7 cellular contexts compared by ENCODE assay signal in genomic region chr1:28506907-28507246, GRCh38. TPM values are rescaled to one million over a fixed set of nuclear protein-coding genes. Genes with fewer than 3 reads are reported as not detected.
A peak's percentile ranks its signal among the peaks of the same experiment; 100 is the strongest.
DNase-seq lines count a peak whose midpoint lies in the region; ATAC-seq and TF ChIP-seq lines count a peak whose summit lies in the region.

No MANE protein-coding gene starts in this region.

- no peaks in the 10 kb centered on the region for H3K9me3 ChIP-seq in iPS-15b (ENCODE audit: control insufficient read depth, insufficient read depth, low read length)

- H3K4me1 Mint-ChIP-seq in activated B cell treated with CpG ODN at 0.5 μM for 24 hours: peaks cover 44% of the 10 kb centered on the region
- H3K4me1 Mint-ChIP-seq in stimulated activated naive CD8-positive, alpha-beta T cell treated with anti-CD3 and anti-CD28 coated beads, Interleukin-15, Interleukin-2, amounts not matched to agents 100 ng/mL and 50 ng/mL, for 24 hours (ENCODE audit: low read depth): peaks cover 54% of the 10 kb centered on the region

- H3K27me3 Mint-ChIP-seq in activated B cell treated with CpG ODN at 0.5 μM for 24 hours: no peaks in the 10 kb centered on the region
- peaks cover 9% of the 10 kb centered on the region for H3K27me3 Mint-ChIP-seq in stimulated activated naive CD8-positive, alpha-beta T cell treated with anti-CD3 and anti-CD28 coated beads, Interleukin-15, Interleukin-2, amounts not matched to agents 100 ng/mL and 50 ng/mL, for 24 hours

- peaks cover 63% of the 10 kb centered on the region for H3K36me3 Mint-ChIP-seq in activated B cell treated with CpG ODN at 0.5 μM for 24 hours (ENCODE audit: low read depth)
- H3K36me3 Mint-ChIP-seq in stimulated activated naive CD8-positive, alpha-beta T cell treated with anti-CD3 and anti-CD28 coated beads, Interleukin-15, Interleukin-2, amounts not matched to agents 100 ng/mL and 50 ng/mL, for 24 hours (ENCODE audit: low read depth): peaks cover 62% of the 10 kb centered on the region

- H3K4me1 ChIP-seq in iPS-15b (ENCODE audit: control insufficient read depth, insufficient read depth, low read length): peaks cover 15% of the 10 kb centered on the region

- DNase-seq in HT1080 (ENCODE audit: low read depth) (peak; percentile 22), activated B cell treated with CpG ODN at 0.5 μM for 24 hours (no peak), DMS53 (lab: John Stamatoyannopoulos, UW) (no peak), RKO (ENCODE audit: low spot score) (no peak)
- DNase-seq in stimulated activated CD4-positive, alpha-beta T cell treated with anti-CD3 and anti-CD28 coated beads, Interleukin-12 subunit alpha, Interleukin-12 subunit beta, amount 100 ng/mL, for 4 hours: no peak

- H3K27ac Mint-ChIP-seq in activated B cell treated with CpG ODN at 0.5 μM for 24 hours: peak overlapping the region; percentile 98
- peak overlapping the region; percentile 100 for H3K27ac Mint-ChIP-seq in stimulated activated naive CD8-positive, alpha-beta T cell treated with anti-CD3 and anti-CD28 coated beads, Interleukin-15, Interleukin-2, amounts not matched to agents 100 ng/mL and 50 ng/mL, for 24 hours

- peak overlapping the region; percentile 100 for H3K9ac ChIP-seq in iPS-15b (ENCODE audit: low read depth, low read length)

- CTCF ChIA-PET in activated B cell treated with CpG ODN at 0.5 μM for 24 hours (lab: Charles Lee): interaction anchor here (1.0 to 2.6 kb wide), 2 partner anchors 11 to 75 kb away, joined by 3 to 13 read pairs; no protein-coding TSS in a partner anchor

- H3K9me3 Mint-ChIP-seq in activated B cell treated with CpG ODN at 0.5 μM for 24 hours: no peaks in the 10 kb centered on the region
- H3K9me3 Mint-ChIP-seq in stimulated activated naive CD8-positive, alpha-beta T cell treated with anti-CD3 and anti-CD28 coated beads, Interleukin-15, Interleukin-2, amounts not matched to agents 100 ng/mL and 50 ng/mL, for 24 hours: no peaks in the 10 kb centered on the region

- no peak for ATAC-seq in activated B cell treated with CpG ODN at 0.5 μM for 24 hours (ENCODE audit: low read depth)

- no peak for TF ChIP-seq CTCF in activated B cell treated with CpG ODN at 0.5 μM for 24 hours (IDR thresholded peaks at IDR 0.05)

- H3K27me3 ChIP-seq in iPS-15b (ENCODE audit: control insufficient read depth, insufficient read depth, low read length): no peaks in the 10 kb centered on the region

- H3K36me3 ChIP-seq in iPS-15b (ENCODE audit: control insufficient read depth, insufficient read depth, low read length): peaks cover 47% of the 10 kb centered on the region

- peak overlapping the region; percentile 98 for H3K4me3 Mint-ChIP-seq in activated B cell treated with CpG ODN at 0.5 μM for 24 hours
- H3K4me3 Mint-ChIP-seq in stimulated activated naive CD8-positive, alpha-beta T cell treated with anti-CD3 and anti-CD28 coated beads, Interleukin-15, Interleukin-2, amounts not matched to agents 100 ng/mL and 50 ng/mL, for 24 hours: peak overlapping the region; percentile 100

- POLR2A ChIA-PET in activated B cell treated with CpG ODN at 0.5 μM for 24 hours (lab: Charles Lee): interaction anchor here (0.6 to 10.6 kb wide), 19 partner anchors 10 to 1641 kb away, joined by 3 to 190 read pairs (median 16); partner anchors contain the start of genes ATP5IF1, GMEB1, MED18 and PHACTR4

- H3K4me3 ChIP-seq in iPS-15b (ENCODE audit: low read depth, low read length): peak overlapping the region; percentile 77

- intact Hi-C loops in activated B cell treated with CpG ODN at 0.5 μM for 24 hours (cut with micrococcal nuclease): loop anchor here (1.0 to 5.0 kb wide), 5 partner anchors 11 to 674 kb away; partner anchors contain the start of genes EYA3 and SRSF4

RNA-seq across cellular contexts. Expression of gene RCC1, which starts 1.0 kb away (rescaled TPM):
- 138 and 163 TPM in 2 replicates for total RNA-seq in HT1080 (2014; rRNA removed; shearing (Covaris generic))
- polyA plus RNA-seq in HT1080 (2015; cell fraction: cytosol; rRNA removed): 108 and 111 TPM in 2 replicates
- polyA plus RNA-seq in HT1080 (2015; cell fraction: nucleus; rRNA removed): 102 and 110 TPM in 2 replicates
- 45.2 and 47.5 TPM in 2 replicates for total RNA-seq in activated B cell treated with CpG ODN at 0.5 μM for 24 hours

RNA-seq across cellular contexts. Expression of gene TRNAU1AP, which starts 46.0 kb away (rescaled TPM):
- 18.9 and 26.4 TPM in 2 replicates for total RNA-seq in HT1080 (2014; rRNA removed; shearing (Covaris generic))
- polyA plus RNA-seq in HT1080 (2015; cell fraction: cytosol; rRNA removed): 10.3 and 12.0 TPM in 2 replicates
- polyA plus RNA-seq in HT1080 (2015; cell fraction: nucleus; rRNA removed): 14.8 and 18.5 TPM in 2 replicates
- total RNA-seq in activated B cell treated with CpG ODN at 0.5 μM for 24 hours: 36.9 and 42.0 TPM in 2 replicates
